In the genomic region with DNA sequence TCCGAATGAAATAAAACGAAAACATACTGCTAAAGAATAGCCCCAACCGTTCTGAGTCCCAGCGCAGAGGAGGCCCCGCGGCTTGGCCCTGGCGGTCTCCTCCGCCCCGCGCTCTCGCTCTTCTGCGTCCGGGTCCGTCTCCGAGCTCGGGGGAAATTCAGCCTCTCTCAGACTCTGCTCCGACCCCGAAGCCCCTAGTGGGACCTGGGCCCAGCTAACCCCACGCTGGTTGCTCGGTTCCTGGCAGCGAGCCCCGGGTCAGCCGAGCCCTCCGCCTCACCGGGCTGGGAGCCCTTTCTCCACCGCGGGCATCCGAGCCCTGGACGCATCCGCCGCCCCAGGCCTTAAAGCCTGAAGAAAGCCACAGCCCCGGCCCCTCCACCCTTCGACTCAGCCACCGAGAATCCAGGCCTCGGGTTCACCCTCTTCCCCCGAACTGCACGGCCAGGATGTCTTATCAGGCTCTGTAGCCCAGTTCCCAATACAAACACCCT, we compare ENCODE assay signal across 8 cellular contexts. TPM values are rescaled to one million over a fixed set of nuclear protein-coding genes. Genes with fewer than 3 reads are reported as not detected.
DNase-seq lines count a peak whose midpoint lies in the region; ATAC-seq and TF ChIP-seq lines count a peak whose summit lies in the region.

No MANE protein-coding gene starts in this region.

- H3K79me1 ChIP-seq in neuronal stem cell (ENCODE audit: low read depth, low read length): peaks cover 4% of the 10 kb centered on the region

- peak overlapping the region; percentile 70 for H2AFZ ChIP-seq in PC-3 (ENCODE audit: low read length)
- peak overlapping the region; percentile 79 for H2AFZ ChIP-seq in neuronal stem cell (ENCODE audit: low read length)

- no peak overlapping the region for H3K14ac ChIP-seq in neuronal stem cell (ENCODE audit: low read length)

- CTCF ChIA-PET in PC-3 (lab: Charles Lee): interaction anchor here (0.5 to 1.0 kb wide), 3 partner anchors 8 to 650 kb away, joined by 3 to 7 read pairs (median 3); no protein-coding TSS in a partner anchor

- H3K36me3 ChIP-seq in BE2C (peaks cover 74% of the 10 kb centered on the region), PC-3 (ENCODE audit: low read depth, low read length) (no peaks in the 10 kb centered on the region), neuronal stem cell (replicated peaks in 1 of 2; ENCODE audit: control insufficient read depth in 2 of 2, insufficient read depth in 2 of 2, low read length in 2 of 2) (no peaks in the 10 kb centered on the region)

- no peak for ATAC-seq in PC-3

- no peaks in the 10 kb centered on the region for H3K9me3 ChIP-seq in BE2C
- H3K9me3 ChIP-seq in PC-3 (ENCODE audit: low read length): no peaks in the 10 kb centered on the region
- peaks cover 0 to 6% of the 10 kb centered on the region in 2 donors for H3K9me3 ChIP-seq in neuronal stem cell (replicated peaks in 1 of 2; ENCODE audit: control insufficient read depth in 2 of 2, insufficient read depth in 1 of 2, low read depth in 1 of 2, low read length in 2 of 2)

- WGBS in neuronal stem cell (ENCODE audit: extremely low coverage in 2 of 2, insufficient read length in 2 of 2, insufficient replicate concordance in 1 of 2), 2 donors: no CpG with 5 or more reads among the region's 37 CpGs

- TSS peak; percentile 57 for BruUV-seq in PC-3 (replicated peaks; lab: Mats Ljungman, UMichigan)

- no peaks in the 10 kb centered on the region for H3F3A ChIP-seq in PC-3 (ENCODE audit: low read length, unreplicated experiment)

- no peak overlapping the region for H3K4ac ChIP-seq in neuronal stem cell (ENCODE audit: low read length)

- H3K9ac ChIP-seq in PC-3 (ENCODE audit: low read length) (peak overlapping the region; percentile 26), neuronal stem cell (ENCODE audit: low read depth, low read length, poor library complexity) (no peak overlapping the region)

- no peak overlapping the region for H2BK15ac ChIP-seq in neuronal stem cell (ENCODE audit: low read length)

- no peaks in the 10 kb centered on the region for H3K9me2 ChIP-seq in PC-3 (replicated peaks; ENCODE audit: low read length)

- H3K27me3 ChIP-seq in BE2C (no peaks in the 10 kb centered on the region), PC-3 (ENCODE audit: low read length) (no peaks in the 10 kb centered on the region), neuronal stem cell (ENCODE audit: control insufficient read depth in 3 of 3, insufficient read depth in 3 of 3, low read depth in 1 of 3, low read length in 3 of 3) (peaks cover 89 to 100% (median 92%) of the 10 kb centered on the region in 3 experiments)

- H3K36me3 Mint-ChIP-seq in endothelial cell (ENCODE audit: low read depth, unreplicated experiment): peaks cover 5% of the 10 kb centered on the region

- POLR2A ChIA-PET in PC-3 (lab: Charles Lee; ENCODE audit: unreplicated experiment): no interaction called here

- H3K4me1 Mint-ChIP-seq in endothelial cell (ENCODE audit: unreplicated experiment): peaks cover 19% of the 10 kb centered on the region

- no peaks in the 10 kb centered on the region for H4K20me1 ChIP-seq in PC-3 (ENCODE audit: low read length)

- H3K27ac ChIP-seq in PC-3 (ENCODE audit: low read length) (no peak overlapping the region), neuronal stem cell (replicated peaks; ENCODE audit: low read length) (no peak overlapping the region)

- peaks cover 20% of the 10 kb centered on the region for H3K79me2 ChIP-seq in PC-3 (ENCODE audit: low read length)

- no peak overlapping the region for H2BK5ac ChIP-seq in neuronal stem cell (ENCODE audit: low read length)

- H3K23ac ChIP-seq in neuronal stem cell (ENCODE audit: low read depth, low read length, poor library complexity): no peak overlapping the region

- H3K4me3 Mint-ChIP-seq in endothelial cell (ENCODE audit: unreplicated experiment): peak overlapping the region; percentile 25

- H3K4me3 ChIP-seq in BE2C (ENCODE audit: low read depth, low read length): peak overlapping the region; percentile 96
- peak overlapping the region; percentile 72 for H3K4me3 ChIP-seq in PC-3 (ENCODE audit: low read length)
- peak overlapping the region in 1 of 2 donors; percentile 49 for H3K4me3 ChIP-seq in neuronal stem cell (ENCODE audit: low read length in 2 of 2)

- no peak overlapping the region for H2BK120ac ChIP-seq in neuronal stem cell (ENCODE audit: low read depth, low read length)

- H3K18ac ChIP-seq in neuronal stem cell (ENCODE audit: low read length): no peak overlapping the region

- no peak overlapping the region for H4K91ac ChIP-seq in neuronal stem cell (ENCODE audit: low read depth, low read length, poor library complexity)

- H3K9me3 Mint-ChIP-seq in endothelial cell (ENCODE audit: unreplicated experiment): no peaks in the 10 kb centered on the region

- H2AK5ac ChIP-seq in neuronal stem cell (ENCODE audit: low read depth, low read length): no peak overlapping the region

- no peak overlapping the region for H2BK12ac ChIP-seq in neuronal stem cell (ENCODE audit: low read length)

- intact Hi-C loops in PC-3 (cut with micrococcal nuclease): loop anchor here (2.0 kb wide), 1 partner anchor 430 kb away; no protein-coding TSS in a partner anchor
- intact Hi-C loops in head of caudate nucleus (cut with DNase I): no loop called here

- no peak overlapping the region for H3K27ac Mint-ChIP-seq in endothelial cell (ENCODE audit: unreplicated experiment)

- peaks cover 11% of the 10 kb centered on the region for H3K4me1 ChIP-seq in BE2C
- peaks cover 20% of the 10 kb centered on the region for H3K4me1 ChIP-seq in PC-3 (ENCODE audit: insufficient read depth, low read length)
- H3K4me1 ChIP-seq in neuronal stem cell (ENCODE audit: control insufficient read depth in 2 of 2, insufficient read depth in 1 of 2, low read depth in 1 of 2, low read length in 2 of 2): peaks cover 12 to 13% of the 10 kb centered on the region in 2 donors

- H3K4me2 ChIP-seq in PC-3 (ENCODE audit: low read length): peak overlapping the region; percentile 94
- no peak overlapping the region for H3K4me2 ChIP-seq in neuronal stem cell (ENCODE audit: insufficient read depth, low read length, poor library complexity, severe bottlenecking)

- DNase-seq in BE2C (peak; percentile 35), PC-3 (no peak), endothelial cell (ENCODE audit: low spot score) (no peak), neuronal stem cell (ENCODE audit: low spot score) (no peak), hippocampal formation (lab: John Stamatoyannopoulos, UW) (no peak), DMS53 treated with DMSO at 0.1 percent for 48 hours (lab: John Stamatoyannopoulos, UW; ENCODE audit: unreplicated experiment) (no peak), head of caudate nucleus (no peak), DMS53 (lab: John Stamatoyannopoulos, UW) (no peak)

- peaks cover 39% of the 10 kb centered on the region for H3K27me3 Mint-ChIP-seq in endothelial cell (ENCODE audit: unreplicated experiment)

- TF ChIP-seq CTCF in BE2C (IDR thresholded peaks at IDR 0.05; ENCODE audit: low read depth, low read length): no peak
- no peak for TF ChIP-seq CTCF in PC-3 (conservative IDR thresholded peaks at IDR 0.05; ENCODE audit: low read depth, low read length)
- no peak for TF ChIP-seq CTCF in endothelial cell (IDR thresholded peaks at IDR 0.05; ENCODE audit: unreplicated experiment)

- no peak overlapping the region for H4K8ac ChIP-seq in neuronal stem cell (ENCODE audit: low read depth, low read length)

RNA-seq across cellular contexts. Expression of gene TBX2, which starts 1.2 kb away (rescaled TPM):
- 107 TPM for polyA plus RNA-seq in BE2C (2012; ENCODE audit: insufficient read depth, insufficient read length, low read depth)
- total RNA-seq in PC-3 (2014; rRNA removed) (7.1 and 8.5 TPM in 2 replicates), endothelial cell (ENCODE audit: unreplicated experiment) (0.23 TPM)
- not detected for polyA plus RNA-seq in neuronal stem cell (2013, experiment 1 of 2)
- not detected for polyA plus RNA-seq in neuronal stem cell (2013, experiment 2 of 2)

RNA-seq across cellular contexts. Expression of gene TBX4, which starts 51.4 kb away (rescaled TPM):
- 1.6 TPM for polyA plus RNA-seq in BE2C (2012; ENCODE audit: insufficient read depth, insufficient read length, low read depth)
- total RNA-seq in PC-3 (2014; rRNA removed) (not detected in 2 replicates), endothelial cell (ENCODE audit: unreplicated experiment) (1.1 TPM)
- polyA plus RNA-seq in neuronal stem cell (2013, experiment 1 of 2): not detected
- polyA plus RNA-seq in neuronal stem cell (2013, experiment 2 of 2): not detected
